Comparison of ENCODE assay signal across 10 cellular contexts in the genomic region with DNA sequence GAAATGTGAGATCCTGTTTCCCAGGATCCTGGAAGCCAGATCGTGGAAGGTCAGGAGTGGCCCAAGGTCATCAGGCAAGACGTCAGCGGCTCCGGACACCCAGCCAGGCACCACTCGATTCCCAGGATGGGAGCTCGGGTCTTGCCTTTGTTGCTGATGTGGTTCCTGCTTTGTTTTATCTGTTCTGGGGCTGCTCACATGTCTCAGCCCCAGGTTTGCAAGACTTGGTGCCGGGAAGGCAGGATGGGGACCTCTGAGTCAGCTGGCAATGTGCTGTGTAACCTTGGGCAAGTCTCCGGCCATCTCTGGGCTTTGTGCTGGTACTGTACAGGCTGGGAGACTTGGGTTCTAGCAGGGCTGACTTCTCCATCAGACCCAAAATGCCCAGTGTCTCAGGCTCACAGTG. TPM values are rescaled to one million over a fixed set of nuclear protein-coding genes. Genes with fewer than 3 reads are reported as not detected.
DNase-seq lines count a peak whose midpoint lies in the region; ATAC-seq and TF ChIP-seq lines count a peak whose summit lies in the region.
"Had no signal": no experiment of that assay in that cellular context is flagged by ENCODE, and none has a peak within 500 bp of the region (broad histone marks: within the 10 kb centered on the region; RNA-seq: fewer than 3 reads in every experiment).

No MANE protein-coding gene starts in this region.

- H3K9me2 ChIP-seq in OCI-LY7 (ENCODE audit: insufficient read depth, low read length), result no peaks in the 10 kb centered on the region

- peaks cover 29 to 74% (median 52%) of the 10 kb centered on the region in 4 donors for H3K4me1 Mint-ChIP-seq in CD4-positive, alpha-beta memory T cell
- H3K4me1 Mint-ChIP-seq in natural killer cell treated with Interleukin-12 subunit alpha and Interleukin-12 subunit beta and Interleukin-15 and Interleukin-18, amount 100 ng/mL, for 72 hours (ENCODE audit: low read depth in 2 of 2), result peaks cover 32 to 42% of the 10 kb centered on the region in 2 donors

- intact Hi-C loops in CD4-positive, alpha-beta memory T cell (cut with micrococcal nuclease), result loop anchor here (10.0 kb wide), 1 partner anchor 195 kb away; a partner anchor contains a TSS
- intact Hi-C loops in OCI-LY7 (cut with micrococcal nuclease; ENCODE audit: unreplicated experiment), result loop anchor here (5.0 to 10.0 kb wide), 3 partner anchors 225 to 443 kb away; a partner anchor contains a TSS
- intact Hi-C loops in adrenal gland (cut with DNase I), result no loop called here

- no peak for DNase-seq in CD4-positive, alpha-beta memory T cell
- DNase-seq in OCI-LY7 (ENCODE audit: low spot score) (peak; percentile 67), adrenal gland (peak in 5 of 7 donors; percentile 62 to 72 (median 65)), HT-29 (ENCODE audit: low spot score) (no peak), SJCRH30 (no peak), SKM-1 treated with dmso at 0.1 percent for 144 hours (lab: John Stamatoyannopoulos, UW; ENCODE audit: unreplicated experiment) (no peak)
- DNase-seq in natural killer cell treated with Interleukin-12 subunit alpha and Interleukin-12 subunit beta and Interleukin-15 and Interleukin-18, amount 100 ng/mL, for 72 hours (ENCODE audit: low spot score), result no peak
- DNase-seq: NCI-H2171 had no signal

- H3K36me3 ChIP-seq in CD4-positive, alpha-beta memory T cell (ENCODE audit: insufficient read depth, low read length), result peaks cover 11% of the 10 kb centered on the region
- H3K36me3 ChIP-seq in OCI-LY7 (ENCODE audit: insufficient read depth, low read length), result peaks cover 17% of the 10 kb centered on the region
- no peaks in the 10 kb centered on the region for H3K36me3 ChIP-seq in adrenal gland (replicated peaks in 1 of 2)
- H3K36me3 ChIP-seq in SJCRH30, result no peaks in the 10 kb centered on the region

- BruUV-seq in OCI-LY7 (replicated peaks; lab: Mats Ljungman, UMichigan), result no TSS peak

- no peaks in the 10 kb centered on the region for H3K27me3 Mint-ChIP-seq in CD4-positive, alpha-beta memory T cell
- H3K27me3 Mint-ChIP-seq in natural killer cell treated with Interleukin-12 subunit alpha and Interleukin-12 subunit beta and Interleukin-15 and Interleukin-18, amount 100 ng/mL, for 72 hours, result no peaks in the 10 kb centered on the region

- WGBS in adrenal gland, 4 donors, result 6 to 14% (median 13%) methylated on average over 7 to 8 of the region's 8 CpGs; no CpG with 5 or more reads in 1 of the 4 donors

- CTCF ChIA-PET in CD4-positive, alpha-beta memory T cell (lab: Charles Lee; ENCODE audit: partially characterized antibody), result interaction anchor here (1.6 to 3.6 kb wide), 3 partner anchors 46 to 196 kb away, joined by 4 to 11 read pairs (median 7); no protein-coding TSS in a partner anchor
- CTCF ChIA-PET in OCI-LY7 (lab: Charles Lee; ENCODE audit: unreplicated experiment), result interaction anchor here (0.6 kb wide), 1 partner anchor 223 kb away, joined by 4 read pairs; a partner anchor contains a TSS

- peaks cover 4 to 13% of the 10 kb centered on the region in 2 donors for H3K36me3 Mint-ChIP-seq in CD4-positive, alpha-beta memory T cell
- peaks cover 3% of the 10 kb centered on the region for H3K36me3 Mint-ChIP-seq in natural killer cell treated with Interleukin-12 subunit alpha and Interleukin-12 subunit beta and Interleukin-15 and Interleukin-18, amount 100 ng/mL, for 72 hours

- H2AFZ ChIP-seq in OCI-LY7 (ENCODE audit: low read length), result no peak overlapping the region; the same call in 1 of the 2 replicates

- H3K4me1 ChIP-seq in CD4-positive, alpha-beta memory T cell (ENCODE audit: insufficient read depth, low read length), result peaks cover 69% of the 10 kb centered on the region
- H3K4me1 ChIP-seq in OCI-LY7 (ENCODE audit: insufficient read depth, low read length, poor library complexity, severe bottlenecking) (peaks cover 66% of the 10 kb centered on the region), adrenal gland (replicated peaks in 1 of 2) (peaks cover 13 to 29% of the 10 kb centered on the region in 2 donors), SJCRH30 (no peaks in the 10 kb centered on the region)

- peak overlapping the region; percentile 79 for H3K27ac ChIP-seq in CD4-positive, alpha-beta memory T cell (ENCODE audit: low read depth, low read length)
- H3K27ac ChIP-seq in OCI-LY7 (ENCODE audit: low read depth, low read length, poor library complexity, severe bottlenecking), result peak overlapping the region; percentile 93
- H3K27ac ChIP-seq in adrenal gland, result peak overlapping the region in 2 of 5 donors; percentile 59 to 72
- H3K27ac ChIP-seq in SJCRH30, result no peak overlapping the region

- H3K4me2 ChIP-seq in OCI-LY7 (ENCODE audit: low read length), result peak overlapping the region; percentile 82

- H3K4me3 Mint-ChIP-seq in CD4-positive, alpha-beta memory T cell, result peak overlapping the region; percentile 92 to 96 (median 95)
- peak overlapping the region; percentile 92 for H3K4me3 Mint-ChIP-seq in natural killer cell treated with Interleukin-12 subunit alpha and Interleukin-12 subunit beta and Interleukin-15 and Interleukin-18, amount 100 ng/mL, for 72 hours

- TF ChIP-seq POLR2A in adrenal gland (IDR thresholded peaks at IDR 0.05), result no peak

- ATAC-seq in natural killer cell treated with Interleukin-12 subunit alpha and Interleukin-12 subunit beta and Interleukin-15 and Interleukin-18, amount 100 ng/mL, for 72 hours, result no peak
- ATAC-seq in GM18909 (IDR thresholded peaks at IDR 0.05; ENCODE audit: poor library complexity, unreplicated experiment), result no peak

- H3K27ac Mint-ChIP-seq in CD4-positive, alpha-beta memory T cell, result peak overlapping the region; percentile 49 to 98 (median 90)
- peak overlapping the region; percentile 97 to 98 for H3K27ac Mint-ChIP-seq in natural killer cell treated with Interleukin-12 subunit alpha and Interleukin-12 subunit beta and Interleukin-15 and Interleukin-18, amount 100 ng/mL, for 72 hours

- H3K79me2 ChIP-seq in OCI-LY7 (ENCODE audit: insufficient read depth, low read depth, low read length), result peaks cover 53% of the 10 kb centered on the region

- no peaks in the 10 kb centered on the region for H3K27me3 ChIP-seq in CD4-positive, alpha-beta memory T cell (ENCODE audit: insufficient read depth, low read length)
- H3K27me3 ChIP-seq in adrenal gland (no peaks in the 10 kb centered on the region), SJCRH30 (no peaks in the 10 kb centered on the region)

- no peaks in the 10 kb centered on the region for H3K9me3 Mint-ChIP-seq in CD4-positive, alpha-beta memory T cell
- H3K9me3 Mint-ChIP-seq in natural killer cell treated with Interleukin-12 subunit alpha and Interleukin-12 subunit beta and Interleukin-15 and Interleukin-18, amount 100 ng/mL, for 72 hours, result no peaks in the 10 kb centered on the region

- TF ChIP-seq CTCF in OCI-LY7 (conservative IDR thresholded peaks at IDR 0.05; ENCODE audit: low read length), result no peak
- no peak for TF ChIP-seq CTCF in adrenal gland (IDR thresholded peaks at IDR 0.05)

- peak overlapping the region in 1 of 2 donors; percentile 65 for H3K4me3 ChIP-seq in CD4-positive, alpha-beta memory T cell (ENCODE audit: low read length in 2 of 2)
- H3K4me3 ChIP-seq in OCI-LY7 (ENCODE audit: low read depth, low read length, poor library complexity, severe bottlenecking) (peak overlapping the region; percentile 74), adrenal gland (no peak overlapping the region), SJCRH30 (no peak overlapping the region)

- no peaks in the 10 kb centered on the region for H3K9me3 ChIP-seq in CD4-positive, alpha-beta memory T cell (ENCODE audit: control insufficient read depth in 1 of 2, low read length in 2 of 2)
- no peaks in the 10 kb centered on the region for H3K9me3 ChIP-seq in OCI-LY7 (ENCODE audit: low read length)
- H3K9me3 ChIP-seq in adrenal gland (replicated peaks in 1 of 3), result no peaks in the 10 kb centered on the region
- no peaks in the 10 kb centered on the region for H3K9me3 ChIP-seq in SJCRH30 (replicated peaks)

- POLR2A ChIA-PET in CD4-positive, alpha-beta memory T cell (lab: Charles Lee; ENCODE audit: partially characterized antibody), result interaction anchor here (0.7 to 8.1 kb wide), 6 partner anchors 13 to 531 kb away, joined by 3 to 78 read pairs (median 4); a partner anchor contains a TSS
- POLR2A ChIA-PET in OCI-LY7 (lab: Charles Lee), result interaction anchor here (1.3 to 2.4 kb wide), 2 partner anchors 11 to 31 kb away, joined by 4 to 8 read pairs; a partner anchor contains a TSS

- H4K20me1 ChIP-seq in OCI-LY7 (ENCODE audit: insufficient read depth, low read length), result no peaks in the 10 kb centered on the region

RNA-seq across cellular contexts. Expression of a gene that starts 1.4 kb away (rescaled TPM):
- 100 to 1,000 TPM in 1 of 2 experiments, 10 to 100 TPM in 1; 99.4 to 113 TPM for total RNA-seq in CD4-positive, alpha-beta memory T cell
- 10 to 100 TPM in 1 of 2 donors, 1 to 10 TPM in 1; 6.5 to 30.0 TPM for polyA plus RNA-seq in CD4-positive, alpha-beta memory T cell
- 80.6 and 85.6 TPM in 2 replicates for total RNA-seq in OCI-LY7 (2014; rRNA removed; shearing (Covaris generic))
- 107 and 115 TPM in 2 replicates for total RNA-seq in OCI-LY7 (2022)
- 1 to 10 TPM in 7 of 8 donors, under 1 TPM in 1; 0.91 to 7.1 (median 3.4) TPM for total RNA-seq in adrenal gland
- 1 to 10 TPM in 2 of 3 donors, under 1 TPM in 1; 0.98 to 6.2 (median 2.0) TPM for polyA plus RNA-seq in adrenal gland
- 10 to 100 TPM; 28.6 to 71.0 TPM for total RNA-seq in natural killer cell treated with Interleukin-12 subunit alpha and Interleukin-12 subunit beta and Interleukin-15 and Interleukin-18, amount 100 ng/mL, for 72 hours
- 0.42 and 1.2 TPM in 2 replicates for total RNA-seq in HT-29 (2014; rRNA removed; shearing (Covaris generic))
- total RNA-seq in SJCRH30 (2014; rRNA removed; shearing (Covaris generic)), result 2.8 and 3.0 TPM in 2 replicates

RNA-seq across cellular contexts. Expression of a gene that starts 30.6 kb away (rescaled TPM):
- 10 to 100 TPM; 59.1 to 64.9 TPM for total RNA-seq in CD4-positive, alpha-beta memory T cell
- 10 to 100 TPM in 1 of 2 donors, 1 to 10 TPM in 1; 8.2 to 48.9 TPM for polyA plus RNA-seq in CD4-positive, alpha-beta memory T cell
- total RNA-seq in OCI-LY7 (2014; rRNA removed; shearing (Covaris generic)), result 11.5 and 31.6 TPM in 2 replicates
- total RNA-seq in OCI-LY7 (2022) (53.1 and 61.1 TPM in 2 replicates), adrenal gland (10 to 100 TPM; 28.1 to 97.2 (median 46.9) TPM)
- polyA plus RNA-seq in adrenal gland, result 10 to 100 TPM in 2 of 3 donors, 1 to 10 TPM in 1; 6.6 to 66.1 (median 43.4) TPM
- total RNA-seq in natural killer cell treated with Interleukin-12 subunit alpha and Interleukin-12 subunit beta and Interleukin-15 and Interleukin-18, amount 100 ng/mL, for 72 hours, result 10 to 100 TPM; 71.0 to 75.6 TPM
- total RNA-seq in HT-29 (2014; rRNA removed; shearing (Covaris generic)), result 21.8 and 21.9 TPM in 2 replicates
- 27.3 and 29.6 TPM in 2 replicates for total RNA-seq in SJCRH30 (2014; rRNA removed; shearing (Covaris generic))

RNA-seq across cellular contexts. Expression of a gene that starts 45.0 kb away (rescaled TPM):
- not detected for total RNA-seq in CD4-positive, alpha-beta memory T cell
- polyA plus RNA-seq in CD4-positive, alpha-beta memory T cell, result under 1 TPM; 0.34 to 0.72 TPM
- total RNA-seq in OCI-LY7 (2014; rRNA removed; shearing (Covaris generic)), result not detected in 2 replicates
- not detected in 2 replicates for total RNA-seq in OCI-LY7 (2022)
- under 1 TPM in 1 of 8 donors, not detected in 7; 0.39 TPM for total RNA-seq in adrenal gland
- under 1 TPM in 1 of 3 donors, not detected in 2; 0.03 TPM for polyA plus RNA-seq in adrenal gland
- not detected for total RNA-seq in natural killer cell treated with Interleukin-12 subunit alpha and Interleukin-12 subunit beta and Interleukin-15 and Interleukin-18, amount 100 ng/mL, for 72 hours
- total RNA-seq in HT-29 (2014; rRNA removed; shearing (Covaris generic)), result 44.3 and 49.6 TPM in 2 replicates
- not detected in 2 replicates for total RNA-seq in SJCRH30 (2014; rRNA removed; shearing (Covaris generic))
- total RNA-seq: endothelial cell of umbilical vein had no signal

Comparison
In these comparisons a context has a peak if more than half of its experiments do, and no peak if none do; other contexts are left out.
1. DNase-seq: peak in OCI-LY7 (single experiment) and adrenal gland (5 of 7); none in CD4-positive, alpha-beta memory T cell (0 of 5), natural killer cell treated with Interleukin-12 subunit alpha and Interleukin-12 subunit beta and Interleukin-15 and Interleukin-18, amount 100 ng/mL, for 72 hours (single experiment), HT-29 (single experiment), SJCRH30 (0 of 2) and SKM-1 treated with dmso at 0.1 percent for 144 hours (single experiment).
2. RNA of a gene that starts 45.0 kb away (total RNA-seq): 44.3 to 49.6 TPM in HT-29; not detected in natural killer cell treated with Interleukin-12 subunit alpha and Interleukin-12 subunit beta and Interleukin-15 and Interleukin-18, amount 100 ng/mL, for 72 hours, not detected in CD4-positive, alpha-beta memory T cell, not detected in OCI-LY7, 0.39 TPM in adrenal gland and not detected in SJCRH30; every median in the first group is over 10 times any median in the second.
3. intact Hi-C loops: an anchor here in CD4-positive, alpha-beta memory T cell (10.0 kb wide) and OCI-LY7 (5.0 to 10.0 kb wide); none called in adrenal gland.